21 cellular contexts compared by ENCODE assay signal in genomic region chr20:62575976-62576722, GRCh38.
"Had no signal": no experiment of that assay in that cellular context is flagged by ENCODE, and none has a peak within 500 bp of the region (broad histone marks: within the 10 kb centered on the region; RNA-seq: fewer than 3 reads in every experiment).

No MANE protein-coding gene starts in this region.

- H3K27ac ChIP-seq: esophagus squamous epithelium, neural progenitor cell, ovary, psoas muscle, testis, tibial artery had no signal

- H2AFZ ChIP-seq: neural progenitor cell had no signal

- H3K36me3 ChIP-seq: esophagus squamous epithelium, neural progenitor cell, ovary had no signal

- H3K9me3 ChIP-seq: esophagus squamous epithelium, ovary, psoas muscle, testis, tibial artery had no signal

- H3K9ac ChIP-seq: neural progenitor cell had no signal

- DNase-seq: cerebellar nuclear complex; cortex of kidney; effector memory CD8-positive, alpha-beta T cell; esophagus squamous epithelium; foreskin melanocyte; naive B cell; ovary; posterior cingulate gyrus; stimulated activated CD4-positive, alpha-beta T cell treated with anti-CD3 and anti-CD28 coated beads, Interleukin-12 subunit alpha, Interleukin-12 subunit beta, amount 100 ng/mL, for 4 hours; stimulated activated CD4-positive, alpha-beta T cell treated with anti-CD3 and anti-CD28 coated beads, Interleukin-1b, Interleukin-23, amount 100 ng/mL, for 48 hours; stimulated activated CD4-positive, alpha-beta T cell treated with anti-CD3 and anti-CD28 coated beads, Interleukin-4, amount 100 ng/mL, for 1 hour; stimulated activated CD8-positive, alpha-beta memory T cell treated with anti-CD3 and anti-CD28 coated beads, Interleukin-4, amount 100 ng/mL, for 48 hours; stimulated activated naive CD4-positive, alpha-beta T cell; substantia nigra; tibial artery had no signal

- H3K4me2 ChIP-seq: neural progenitor cell, smooth muscle cell had no signal

- H3K27me3 ChIP-seq: ovary, testis had no signal

- ATAC-seq: effector memory CD8-positive, alpha-beta T cell; sciatic nerve had no signal

- H3K4me1 ChIP-seq: esophagus squamous epithelium, neural progenitor cell, testis, tibial artery had no signal

- H3K4me3 ChIP-seq: esophagus squamous epithelium, lung, neural progenitor cell, ovary, psoas muscle, smooth muscle cell, testis, tibial artery had no signal
